Comparison of ENCODE assay signal across 1 cellular context in genomic region chr6:89829591-89830384, GRCh38.
TF ChIP-seq lines count a peak whose summit lies in the region.

CASP8AP2 (plus strand) TSS chr6:89829880.

TF ChIP-seq in GM12878, 131 proteins besides CTCF, POLR2A, EP300 and RAD21 (continued from another document):
- TF ChIP-seq CREB1 (IDR thresholded peaks at IDR 0.05; ENCODE audit: low read depth) (peak; percentile 67; the same call in 1 of the 2 replicates), NBN (IDR thresholded peaks at IDR 0.05) (no peak), KLF5 (IDR thresholded peaks at IDR 0.05; ENCODE audit: partially characterized antibody) (peak; percentile 26), IKZF2 (IDR thresholded peaks at IDR 0.05) (no peak; a peak in 2 of 4 replicates), NKRF (conservative IDR thresholded peaks at IDR 0.05) (peak; percentile 83), MEF2A (IDR thresholded peaks at IDR 0.05; ENCODE audit: insufficient read depth, low read depth, low read length) (no peak), NR2C1 (IDR thresholded peaks at IDR 0.05) (peak; percentile 79), IRF3 (IDR thresholded peaks at IDR 0.05) (peak; percentile 72), SREBF1 (IDR thresholded peaks at IDR 0.05; ENCODE audit: low read length) (0 out of 2 replicates have a peak, but pooled peaks have one; percentile 14), CREM (IDR thresholded peaks at IDR 0.05; ENCODE audit: low read depth) (peak; percentile 32; the same call in 1 of the 2 replicates), ZNF384 (IDR thresholded peaks at IDR 0.05; ENCODE audit: borderline replicate concordance, low read depth, low read length) (peak; percentile 99), RELB (IDR thresholded peaks at IDR 0.05; ENCODE audit: low read depth) (peak; percentile 52; the same call in 1 of the 2 replicates), PAX5 (IDR thresholded peaks at IDR 0.05; ENCODE audit: borderline replicate concordance, low read depth, low read length) (peak; percentile 22; the same call in 1 of the 2 replicates), BHLHE40 (IDR thresholded peaks at IDR 0.05; ENCODE audit: borderline replicate concordance in 1 of 2, low read depth in 2 of 2, low read length in 1 of 2) (peak in 1 of 2 experiments; percentile 53; a peak in 2 of 4 replicates), HCFC1 (IDR thresholded peaks at IDR 0.05; ENCODE audit: low read length) (0 out of 2 replicates have a peak, but pooled peaks have one; percentile 17), GABPA (IDR thresholded peaks at IDR 0.05; ENCODE audit: low read depth) (peak; percentile 51; the same call in 1 of the 2 replicates), EGR1 (IDR thresholded peaks at IDR 0.05; ENCODE audit: borderline replicate concordance in 1 of 2, low read depth in 2 of 2, low read length in 2 of 2) (peak in 1 of 2 experiments; percentile 65; a peak in 1 of 3 replicates), FOS (IDR thresholded peaks at IDR 0.05; ENCODE audit: borderline replicate concordance, extremely low read depth, insufficient read length) (peak; percentile 33), GATAD2B (conservative IDR thresholded peaks at IDR 0.05; ENCODE audit: low read depth) (0 out of 2 replicates have a peak, but pooled peaks have one; percentile 57), LARP7 (IDR thresholded peaks at IDR 0.05) (0 out of 2 replicates have a peak, but pooled peaks have one; percentile 52), E2F8 (IDR thresholded peaks at IDR 0.05; ENCODE audit: low read depth, partially characterized antibody) (peak; percentile 100), HDAC6 (IDR thresholded peaks at IDR 0.05; ENCODE audit: unreplicated experiment) (no peak), CBFB (IDR thresholded peaks at IDR 0.05; ENCODE audit: low read depth) (peak; percentile 34; the same call in 1 of the 2 replicates), ZSCAN29 (IDR thresholded peaks at IDR 0.05) (peak; percentile 58; the same call in 1 of the 2 replicates), CUX1 (IDR thresholded peaks at IDR 0.05; ENCODE audit: insufficient replicate concordance, low read depth, low read length) (no peak), YBX1 (IDR thresholded peaks at IDR 0.05) (no peak), EED (IDR thresholded peaks at IDR 0.05; ENCODE audit: low read depth) (0 out of 2 replicates have a peak, but pooled peaks have one; percentile 17), SIN3A (IDR thresholded peaks at IDR 0.05; ENCODE audit: low read depth, low read length) (peak; percentile 84; the same call in 1 of the 2 replicates), BMI1 (IDR thresholded peaks at IDR 0.05; ENCODE audit: borderline replicate concordance) (no peak), RB1 (IDR thresholded peaks at IDR 0.05; ENCODE audit: borderline replicate concordance) (peak; percentile 100), ATF7 (IDR thresholded peaks at IDR 0.05; ENCODE audit: low read depth) (peak; percentile 38), SMAD5 (IDR thresholded peaks at IDR 0.05; ENCODE audit: low read depth) (peak; percentile 47; the same call in 1 of the 2 replicates), SIX5 (IDR thresholded peaks at IDR 0.05; ENCODE audit: low read depth, low read length, severe bottlenecking) (no peak), BACH1 (IDR thresholded peaks at IDR 0.05; ENCODE audit: borderline replicate concordance) (peak; percentile 67), PML (IDR thresholded peaks at IDR 0.05; ENCODE audit: low read length) (peak; percentile 62; the same call in 1 of the 2 replicates)
